7 cellular contexts compared by ENCODE assay signal in genomic region chr20:62953839-62954703, GRCh38. TPM values are rescaled to one million over a fixed set of nuclear protein-coding genes. Genes with fewer than 3 reads are reported as not detected.
DNase-seq lines count a peak whose midpoint lies in the region; ATAC-seq, FAIRE-seq and TF ChIP-seq lines count a peak whose summit lies in the region.

No MANE protein-coding gene starts in this region.

- H3K9ac ChIP-seq in H1 (replicated peaks in 1 of 4; ENCODE audit: extremely low read depth in 1 of 4, low read depth in 3 of 4, low read length in 3 of 4): no peak overlapping the region; a peak in 2 of 7 replicates

- peak overlapping the region; percentile 87 for H3K27ac Mint-ChIP-seq in activated CD4-positive, alpha-beta memory T cell treated with anti-CD3 and anti-CD28 coated beads, Interleukin-2, amount 10 ng/mL, durations not matched to agents 7 days and 5 days

- H3K27me3 ChIP-seq in H1 (replicated peaks in 1 of 4; ENCODE audit: control insufficient read depth in 3 of 4, extremely low read depth in 1 of 4, insufficient read depth in 3 of 4, low read length in 3 of 4): no peaks in the 10 kb centered on the region

- H2BK20ac ChIP-seq in H1 (ENCODE audit: low read length): no peak overlapping the region

- H2AK5ac ChIP-seq in H1 (ENCODE audit: low read depth, low read length): no peak overlapping the region; the same call in 1 of the 2 replicates

- 15% methylated on average over 32 of the region's 32 CpGs; no CpG with 5 or more reads in 1 of the 2 experiments for WGBS in H1 (ENCODE audit: extremely low coverage in 1 of 2, insufficient coverage in 1 of 2, insufficient read length in 1 of 2, insufficient replicate concordance in 2 of 2, low coverage in 1 of 2, low lambda C conversion rate in 2 of 2, missing lambda C conversion rate in 1 of 2), 2 experiments

- H3K4me1 ChIP-seq in H1 (replicated peaks in 1 of 4; ENCODE audit: control insufficient read depth in 3 of 4, insufficient read depth in 4 of 4, low read length in 3 of 4): peaks cover 2 to 23% (median 17%) of the 10 kb centered on the region in 4 experiments

- peak overlapping the region; percentile 87 for H3K18ac ChIP-seq in H1 (ENCODE audit: extremely low read depth, low read length)

- no peaks in the 10 kb centered on the region for H3K9me3 Mint-ChIP-seq in activated CD4-positive, alpha-beta memory T cell treated with anti-CD3 and anti-CD28 coated beads, Interleukin-2, amount 10 ng/mL, durations not matched to agents 7 days and 5 days

- H3K27me3 Mint-ChIP-seq in activated CD4-positive, alpha-beta memory T cell treated with anti-CD3 and anti-CD28 coated beads, Interleukin-2, amount 10 ng/mL, durations not matched to agents 7 days and 5 days: no peaks in the 10 kb centered on the region

- H3K9me3 ChIP-seq in H1 (ENCODE audit: insufficient read depth in 2 of 2, low read depth in 1 of 2, low read length in 1 of 2): no peaks in the 10 kb centered on the region

- peaks cover 29% of the 10 kb centered on the region for H3K4me1 Mint-ChIP-seq in activated CD4-positive, alpha-beta memory T cell treated with anti-CD3 and anti-CD28 coated beads, Interleukin-2, amount 10 ng/mL, durations not matched to agents 7 days and 5 days

- no peak overlapping the region; the same call in 1 of the 2 replicates for H2BK15ac ChIP-seq in H1 (ENCODE audit: low read length)

- no peak overlapping the region for H3K14ac ChIP-seq in H1 (ENCODE audit: insufficient read length)

- peak overlapping the region; percentile 30 for H4K8ac ChIP-seq in H1 (ENCODE audit: extremely low read depth, insufficient read depth, low read length)

- TF ChIP-seq CTCF in H1 (IDR thresholded peaks at IDR 0.05; ENCODE audit: control extremely low read depth in 1 of 3, insufficient read depth in 1 of 3, low read depth in 1 of 3, low read length in 3 of 3): no peak

- peaks cover 4% of the 10 kb centered on the region; the same call in 1 of the 2 replicates for H3K79me1 ChIP-seq in H1 (ENCODE audit: low read depth, low read length)

- H2BK5ac ChIP-seq in H1 (ENCODE audit: low read depth, low read length): peak overlapping the region; percentile 78; the same call in 1 of the 2 replicates

- H3K4ac ChIP-seq in H1 (replicated peaks; ENCODE audit: insufficient read length, low read depth, low read length): no peak overlapping the region

- H3K4me2 ChIP-seq in H1 (ENCODE audit: insufficient read depth in 1 of 2, low read depth in 2 of 2, low read length in 2 of 2): peak overlapping the region; percentile 71 to 94

- CTCF ChIA-PET in activated CD4-positive, alpha-beta memory T cell treated with anti-CD3 and anti-CD28 coated beads, Interleukin-2, amount 10 ng/mL, durations not matched to agents 7 days and 5 days (lab: Charles Lee): interaction anchor here (0.9 to 1.9 kb wide), 3 partner anchors 19 to 146 kb away, joined by 3 to 10 read pairs (median 3); no protein-coding TSS in a partner anchor
- CTCF ChIA-PET in H1 (lab: Charles Lee; ENCODE audit: partially characterized antibody): interaction anchor here (0.6 to 2.9 kb wide), 22 partner anchors 8 to 269 kb away, joined by 3 to 15 read pairs (median 4); partner anchors contain the start of gene BHLHE23

- H3K4me3 Mint-ChIP-seq in activated CD4-positive, alpha-beta memory T cell treated with anti-CD3 and anti-CD28 coated beads, Interleukin-2, amount 10 ng/mL, durations not matched to agents 7 days and 5 days: peak overlapping the region; percentile 66

- H4K91ac ChIP-seq in H1 (replicated peaks; ENCODE audit: insufficient read length, low read length): peak overlapping the region; percentile 3

- H3K79me2 ChIP-seq in H1 (ENCODE audit: control insufficient read depth in 1 of 2, insufficient read depth in 2 of 2, low read length in 2 of 2): peaks cover 0 to 15% of the 10 kb centered on the region in 2 experiments; a peak in 1 of 4 replicates

- H3K4me3 ChIP-seq in H1 (ENCODE audit: extremely low read depth in 1 of 4, insufficient read depth in 2 of 4, low read depth in 3 of 4, low read length in 4 of 4): peak overlapping the region; percentile 1 to 61 (median 40); a peak in 6 of 8 replicates

- H4K20me1 ChIP-seq in H1 (replicated peaks in 1 of 2; ENCODE audit: control insufficient read depth in 1 of 2, insufficient read depth in 2 of 2, low read length in 2 of 2): peaks cover 4 to 15% of the 10 kb centered on the region in 2 experiments

- H2BK12ac ChIP-seq in H1 (ENCODE audit: low read depth, low read length): 0 out of 2 replicates have a peak overlapping the region, but pooled peaks have one; percentile 87

- H2BK120ac ChIP-seq in H1 (replicated peaks; ENCODE audit: low read depth, low read length): no peak overlapping the region

- no peak for TF ChIP-seq EP300 in H1 (IDR thresholded peaks at IDR 0.05; ENCODE audit: borderline replicate concordance in 1 of 2, low read depth in 2 of 2, low read length in 2 of 2)

- no peak overlapping the region for H3K56ac ChIP-seq in H1 (replicated peaks; ENCODE audit: insufficient read length, low read depth, low read length)

- no peak for TF ChIP-seq RAD21 in H1 (IDR thresholded peaks at IDR 0.05 in 1 of 2, conservative IDR thresholded peaks at IDR 0.05 in 1 of 2; ENCODE audit: low read depth in 2 of 2, low read length in 2 of 2)

- no peak overlapping the region; the same call in 1 of the 2 replicates for H2AFZ ChIP-seq in H1 (ENCODE audit: low read length)

- no peak for FAIRE-seq in H1 (lab: Jason Lieb, UNC)

- POLR2A ChIA-PET in activated CD4-positive, alpha-beta memory T cell treated with anti-CD3 and anti-CD28 coated beads, Interleukin-2, amount 10 ng/mL, durations not matched to agents 7 days and 5 days (lab: Charles Lee): interaction anchor here (0.8 to 2.6 kb wide), 9 partner anchors 11 to 94 kb away, joined by 3 to 24 read pairs (median 4); partner anchors contain the start of genes DIDO1, GID8 and TCFL5
- POLR2A ChIA-PET in H1 (lab: Charles Lee; ENCODE audit: partially characterized antibody): interaction anchor here (0.8 to 3.4 kb wide), 18 partner anchors 8 to 76 kb away, joined by 3 to 29 read pairs (median 5); partner anchors contain the start of gene GID8

- H3K23me2 ChIP-seq in H1 (ENCODE audit: low read depth, low read length): peaks cover 11% of the 10 kb centered on the region; the same call in 1 of the 2 replicates

- DNase-seq in NCI-H2227 treated with DMSO at 0.1 percent for 48 hours (lab: John Stamatoyannopoulos, UW) (peak; percentile 75), H1 (ENCODE audit: low read depth in 1 of 2, low spot score in 2 of 2) (peak in 1 of 2 experiments; percentile 67), midbrain (lab: John Stamatoyannopoulos, UW) (peak; percentile 41)
- DNase-seq in activated CD4-positive, alpha-beta memory T cell treated with anti-CD3 and anti-CD28 coated beads, Interleukin-2, amount 10 ng/mL, durations not matched to agents 7 days and 5 days: peak; percentile 75
- DNase-seq in stimulated activated naive CD4-positive, alpha-beta T cell (lab: John Stamatoyannopoulos, UW): peak; percentile 46 to 81 (median 70)

- no peak for TF ChIP-seq POLR2A in H1 (IDR thresholded peaks at IDR 0.05; ENCODE audit: control extremely low read depth in 1 of 2, low read depth in 2 of 2, low read length in 2 of 2)

- peak; percentile 42 for ATAC-seq in GM18858 (IDR thresholded peaks at IDR 0.05; ENCODE audit: unreplicated experiment)
- ATAC-seq in HG02943 (IDR thresholded peaks at IDR 0.05; ENCODE audit: low read depth, unreplicated experiment): peak; percentile 69

- H3K36me3 ChIP-seq in H1 (ENCODE audit: control insufficient read depth in 2 of 4, insufficient read depth in 4 of 4, low read length in 3 of 4): peaks cover 3 to 13% (median 6%) of the 10 kb centered on the region in 4 experiments; a peak in 6 of 8 replicates

- H4K5ac ChIP-seq in H1 (ENCODE audit: insufficient read length, low read depth, low read length): peak overlapping the region; percentile 27

- H3K23ac ChIP-seq in H1 (ENCODE audit: insufficient read length): no peak overlapping the region

- peaks cover 16% of the 10 kb centered on the region for H3K36me3 Mint-ChIP-seq in activated CD4-positive, alpha-beta memory T cell treated with anti-CD3 and anti-CD28 coated beads, Interleukin-2, amount 10 ng/mL, durations not matched to agents 7 days and 5 days (ENCODE audit: low read depth)

- H3K27ac ChIP-seq in H1 (ENCODE audit: low read depth, low read length): no peak overlapping the region

RNA-seq across cellular contexts. Expression of gene SLC17A9, which starts 1.6 kb away (rescaled TPM):
- total RNA-seq in activated CD4-positive, alpha-beta memory T cell treated with anti-CD3 and anti-CD28 coated beads, Interleukin-2, amount 10 ng/mL, durations not matched to agents 7 days and 5 days: 1 to 10 TPM; 4.7 to 5.8 TPM
- total RNA-seq in H1 (2021; fragmentation: NEBNext Ultra II Directional; extraction: Animal tissue kit (Norgen Biotek cat#: 25700)): 31.1 and 35.2 TPM in 2 replicates
- 23.5 and 39.6 TPM in 2 replicates for polyA plus RNA-seq in H1 (2011; rRNA removed)
- 26.0 TPM for polyA plus RNA-seq in H1 (2011; cell fraction: cytosol; rRNA removed)
- 178 TPM for polyA plus RNA-seq in H1 (2011; cell fraction: nucleus; rRNA removed)
- 15.9 to 29.2 TPM (median 25.3 TPM) in 4 replicates for polyA plus RNA-seq in H1 (2012, experiment 1 of 2)
- 17.4 TPM for polyA plus RNA-seq in H1 (2012, experiment 2 of 2)
- polyA plus RNA-seq in H1 (2013, experiment 1 of 2): 44.3 TPM
- 44.7 TPM for polyA plus RNA-seq in H1 (2013, experiment 2 of 2)
- 6.0 and 6.5 TPM in 2 replicates for polyA minus RNA-seq in H1 (2011; rRNA and poly(A)+ RNA removed)
- polyA minus RNA-seq in H1 (2011; cell fraction: cytosol; rRNA and poly(A)+ RNA removed): 10.4 TPM
- 14.7 TPM for polyA minus RNA-seq in H1 (2011; cell fraction: nucleus; rRNA and poly(A)+ RNA removed)

RNA-seq across cellular contexts. Expression of gene GID8, which starts 16.1 kb away (rescaled TPM):
- total RNA-seq in activated CD4-positive, alpha-beta memory T cell treated with anti-CD3 and anti-CD28 coated beads, Interleukin-2, amount 10 ng/mL, durations not matched to agents 7 days and 5 days: 10 to 100 TPM; 31.9 to 32.8 TPM
- total RNA-seq in H1 (2021; fragmentation: NEBNext Ultra II Directional; extraction: Animal tissue kit (Norgen Biotek cat#: 25700)): 72.9 and 73.1 TPM in 2 replicates
- polyA plus RNA-seq in H1 (2011; rRNA removed): 39.7 and 40.7 TPM in 2 replicates
- polyA plus RNA-seq in H1 (2011; cell fraction: cytosol; rRNA removed): 44.1 TPM
- 33.3 TPM for polyA plus RNA-seq in H1 (2011; cell fraction: nucleus; rRNA removed)
- 43.9 to 48.5 TPM (median 46.8 TPM) in 4 replicates for polyA plus RNA-seq in H1 (2012, experiment 1 of 2)
- polyA plus RNA-seq in H1 (2012, experiment 2 of 2): 28.5 TPM
- polyA plus RNA-seq in H1 (2013, experiment 1 of 2): 46.0 TPM
- 45.2 TPM for polyA plus RNA-seq in H1 (2013, experiment 2 of 2)
- 51.3 and 52.9 TPM in 2 replicates for polyA minus RNA-seq in H1 (2011; rRNA and poly(A)+ RNA removed)
- polyA minus RNA-seq in H1 (2011; cell fraction: cytosol; rRNA and poly(A)+ RNA removed): 29.9 TPM
- polyA minus RNA-seq in H1 (2011; cell fraction: nucleus; rRNA and poly(A)+ RNA removed): 23.9 TPM

RNA-seq across cellular contexts. Expression of gene DIDO1, which starts 27.8 kb away (rescaled TPM):
- 10 to 100 TPM; 62.2 to 66.2 TPM for total RNA-seq in activated CD4-positive, alpha-beta memory T cell treated with anti-CD3 and anti-CD28 coated beads, Interleukin-2, amount 10 ng/mL, durations not matched to agents 7 days and 5 days
- 82.8 and 83.2 TPM in 2 replicates for total RNA-seq in H1 (2021; fragmentation: NEBNext Ultra II Directional; extraction: Animal tissue kit (Norgen Biotek cat#: 25700))
- polyA plus RNA-seq in H1 (2011; rRNA removed): 53.6 and 58.8 TPM in 2 replicates
- polyA plus RNA-seq in H1 (2011; cell fraction: cytosol; rRNA removed): 66.3 TPM
- 116 TPM for polyA plus RNA-seq in H1 (2011; cell fraction: nucleus; rRNA removed)
- 47.3 to 53.1 TPM (median 49.3 TPM) in 4 replicates for polyA plus RNA-seq in H1 (2012, experiment 1 of 2)
- 13.9 TPM for polyA plus RNA-seq in H1 (2012, experiment 2 of 2)
- polyA plus RNA-seq in H1 (2013, experiment 1 of 2): 63.3 TPM
- 61.2 TPM for polyA plus RNA-seq in H1 (2013, experiment 2 of 2)
- 46.3 and 51.4 TPM in 2 replicates for polyA minus RNA-seq in H1 (2011; rRNA and poly(A)+ RNA removed)
- polyA minus RNA-seq in H1 (2011; cell fraction: cytosol; rRNA and poly(A)+ RNA removed): 31.8 TPM
- polyA minus RNA-seq in H1 (2011; cell fraction: nucleus; rRNA and poly(A)+ RNA removed): 65.1 TPM

RNA-seq across cellular contexts. Expression of gene BHLHE23, which starts 52.7 kb away (rescaled TPM):
- not detected for total RNA-seq in activated CD4-positive, alpha-beta memory T cell treated with anti-CD3 and anti-CD28 coated beads, Interleukin-2, amount 10 ng/mL, durations not matched to agents 7 days and 5 days
- 0.38 and 0.47 TPM in 2 replicates for total RNA-seq in H1 (2021; fragmentation: NEBNext Ultra II Directional; extraction: Animal tissue kit (Norgen Biotek cat#: 25700))
- 0.36 TPM in 1 of 2 replicates, not detected in the other for polyA plus RNA-seq in H1 (2011; rRNA removed)
- polyA plus RNA-seq in H1 (2011; cell fraction: cytosol; rRNA removed): 0.14 TPM
- 0.13 TPM for polyA plus RNA-seq in H1 (2011; cell fraction: nucleus; rRNA removed)
- polyA plus RNA-seq in H1 (2012, experiment 1 of 2): not detected in 4 replicates
- not detected for polyA plus RNA-seq in H1 (2012, experiment 2 of 2)
- polyA plus RNA-seq in H1 (2013, experiment 1 of 2): 0.04 TPM
- polyA plus RNA-seq in H1 (2013, experiment 2 of 2): 0.09 TPM
- polyA minus RNA-seq in H1 (2011; rRNA and poly(A)+ RNA removed): not detected in 2 replicates
- 1.0 TPM for polyA minus RNA-seq in H1 (2011; cell fraction: cytosol; rRNA and poly(A)+ RNA removed)
- 0.80 TPM for polyA minus RNA-seq in H1 (2011; cell fraction: nucleus; rRNA and poly(A)+ RNA removed)
